Comparison of ENCODE assay signal across 8 cellular contexts in the genomic region with DNA sequence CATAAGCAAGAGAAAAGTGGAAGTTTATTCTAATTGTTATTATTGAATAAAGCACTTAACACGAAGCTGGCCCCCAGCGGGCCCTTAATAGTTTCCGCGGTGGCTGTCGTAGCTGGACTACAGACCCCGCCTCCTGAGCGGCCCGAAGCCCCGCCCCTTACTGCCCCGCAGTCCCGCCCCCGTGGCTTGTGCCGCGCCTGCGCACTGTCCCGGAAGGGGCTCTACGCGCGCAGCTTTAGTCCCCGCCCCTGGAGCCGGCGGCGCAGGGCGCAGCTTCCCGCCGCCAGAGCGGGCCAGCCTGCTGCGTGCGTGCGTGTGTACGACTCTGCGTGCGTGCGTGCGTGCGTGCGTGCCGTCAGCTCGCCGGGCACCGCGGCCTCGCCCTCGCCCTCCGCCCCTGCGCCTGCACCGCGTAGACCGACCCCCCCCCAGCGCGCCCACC. TPM values are rescaled to one million over a fixed set of nuclear protein-coding genes. Genes with fewer than 3 reads are reported as not detected.
DNase-seq lines count a peak whose midpoint lies in the region; ATAC-seq and TF ChIP-seq lines count a peak whose summit lies in the region.

A gene with protein sequence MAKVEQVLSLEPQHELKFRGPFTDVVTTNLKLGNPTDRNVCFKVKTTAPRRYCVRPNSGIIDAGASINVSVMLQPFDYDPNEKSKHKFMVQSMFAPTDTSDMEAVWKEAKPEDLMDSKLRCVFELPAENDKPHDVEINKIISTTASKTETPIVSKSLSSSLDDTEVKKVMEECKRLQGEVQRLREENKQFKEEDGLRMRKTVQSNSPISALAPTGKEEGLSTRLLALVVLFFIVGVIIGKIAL (plus strand): TSS at position 348 of the 442 bp plus-strand sequence. CDS start 231 bp downstream, outside the sequence.

- H3K79me2 ChIP-seq in SK-N-SH (ENCODE audit: insufficient read depth): peaks cover 48% of the 10 kb centered on the region

- POLR2A ChIA-PET in SK-N-SH (lab: Yijun Ruan, JAX): interaction anchor here (0.6 to 1.2 kb wide), 6 partner anchors 53 to 262 kb away, joined by 3 to 5 read pairs (median 4); a partner anchor contains a TSS

- TF ChIP-seq RAD21 in SK-N-SH (IDR thresholded peaks at IDR 0.05; ENCODE audit: low read length): no peak

- TF ChIP-seq EP300 in SK-N-SH (IDR thresholded peaks at IDR 0.05; ENCODE audit: borderline replicate concordance in 1 of 2, low read depth in 1 of 2, low read length in 1 of 2) (no peak), suprapubic skin (IDR thresholded peaks at IDR 0.05) (no peak)

- TF ChIP-seq CTCF in GM06990 (IDR thresholded peaks at IDR 0.05; ENCODE audit: insufficient read depth, low read length, poor library complexity, severe bottlenecking) (no peak), NB4 (IDR thresholded peaks at IDR 0.05; ENCODE audit: low read depth, low read length) (no peak), SK-N-SH (IDR thresholded peaks at IDR 0.05) (no peak), suprapubic skin (IDR thresholded peaks at IDR 0.05) (no peak)

- peak within 1 kb of the TSS; percentile 93 for H3K4me2 ChIP-seq in SK-N-SH

- H3K9ac ChIP-seq in SK-N-SH: peak within 1 kb of the TSS; percentile 92

- H3K4me3 ChIP-seq in GM06990 (replicated peaks; ENCODE audit: low read depth, low read length): peak within 1 kb of the TSS; percentile 95
- H3K4me3 ChIP-seq in NB4 (ENCODE audit: low read depth, low read length): peak within 1 kb of the TSS; percentile 93
- peak within 1 kb of the TSS; percentile 83 to 95 for H3K4me3 ChIP-seq in SK-N-SH (ENCODE audit: low read depth in 2 of 2, low read length in 1 of 2)
- peak within 1 kb of the TSS; percentile 69 for H3K4me3 ChIP-seq in suprapubic skin

- peak within 1 kb of the TSS; percentile 79 to 85 for H3K27ac ChIP-seq in SK-N-SH (ENCODE audit: low read depth in 2 of 2, low read length in 1 of 2)
- peak within 1 kb of the TSS; percentile 90 for H3K27ac ChIP-seq in suprapubic skin

- CTCF ChIA-PET in SK-N-SH (lab: Yijun Ruan, JAX): interaction anchor here (0.8 to 1.8 kb wide), 4 partner anchors 84 to 262 kb away, joined by 3 to 8 read pairs (median 4); a partner anchor contains a TSS

- peaks cover 8% of the 10 kb centered on the region for H4K20me1 ChIP-seq in SK-N-SH (ENCODE audit: insufficient read depth)

- peaks cover 21% of the 10 kb centered on the region for H3F3A ChIP-seq in SK-N-SH (replicated peaks; ENCODE audit: insufficient read depth)

- no peak for TF ChIP-seq POLR2A in NB4 (IDR thresholded peaks at IDR 0.05; ENCODE audit: extremely low read depth, insufficient read length)
- peak in 1 of 2 donors; percentile 64 for TF ChIP-seq POLR2A in suprapubic skin (IDR thresholded peaks at IDR 0.05)

- peak within 1 kb of the TSS; percentile 83 for H2AFZ ChIP-seq in SK-N-SH (ENCODE audit: low read depth)

- no peaks in the 10 kb centered on the region for H3K27me3 ChIP-seq in GM06990 (replicated peaks; ENCODE audit: control insufficient read depth, insufficient read depth, low read length)
- H3K27me3 ChIP-seq in SK-N-SH (ENCODE audit: insufficient read depth): no peaks in the 10 kb centered on the region
- H3K27me3 ChIP-seq in suprapubic skin: peaks cover 4% of the 10 kb centered on the region

- H3K36me3 ChIP-seq in GM06990 (ENCODE audit: control insufficient read depth, insufficient read depth, low read length) (peaks cover 2% of the 10 kb centered on the region), SK-N-SH (replicated peaks in 1 of 2; ENCODE audit: control insufficient read depth in 1 of 2, insufficient read depth in 2 of 2, low read length in 1 of 2) (peaks cover 11 to 22% of the 10 kb centered on the region in 2 experiments), suprapubic skin (no peaks in the 10 kb centered on the region)

- peak; percentile 95 for ATAC-seq in HG02571 (IDR thresholded peaks at IDR 0.05; ENCODE audit: unreplicated experiment)

- H3K4me1 ChIP-seq in SK-N-SH (ENCODE audit: control insufficient read depth in 1 of 2, insufficient read depth in 2 of 2, low read depth in 1 of 2, low read length in 1 of 2): peaks cover 11 to 17% of the 10 kb centered on the region in 2 experiments
- peaks cover 24% of the 10 kb centered on the region for H3K4me1 ChIP-seq in suprapubic skin

- DNase-seq in GM06990 (ENCODE audit: extremely low read depth, insufficient read length) (peak; percentile 97), NB4 (ENCODE audit: low read depth) (peak; percentile 97), SK-N-SH (peak; percentile 97), germinal center (ENCODE audit: low spot score) (peak; percentile 93), occipital lobe (lab: John Stamatoyannopoulos, UW) (peak; percentile 89), suprapubic skin (ENCODE audit: low spot score in 2 of 2) (peak; percentile 95 to 96)
- DNase-seq in activated naive CD4-positive, alpha-beta T cell treated with anti-CD3 and anti-CD28 coated beads, Interleukin-2, amount 50 U/mL, for 16 hours: peak; percentile 95

- H3K9me3 ChIP-seq in SK-N-SH: peaks cover 11% of the 10 kb centered on the region
- no peaks in the 10 kb centered on the region for H3K9me3 ChIP-seq in suprapubic skin

- no peaks in the 10 kb centered on the region for H3K9me2 ChIP-seq in SK-N-SH

- 2% methylated on average over 26 of the region's 51 CpGs for WGBS in SK-N-SH (ENCODE audit: low lambda C conversion rate)
- WGBS in suprapubic skin: 0% methylated on average over 16 of the region's 51 CpGs

TF ChIP-seq in SK-N-SH, 30 proteins besides CTCF, POLR2A, EP300 and RAD21 (continues in another document):
- TF ChIP-seq RFX5 (IDR thresholded peaks at IDR 0.05; ENCODE audit: low read length) (no peak), SMC3 (IDR thresholded peaks at IDR 0.05; ENCODE audit: low read depth, low read length) (no peak), YY1 (IDR thresholded peaks at IDR 0.05; ENCODE audit: low read depth) (no peak), GATA2 (CRISPR knock-in tag; IDR thresholded peaks at IDR 0.05) (no peak), FOXJ3 (CRISPR knock-in tag; IDR thresholded peaks at IDR 0.05) (no peak), TCF12 (IDR thresholded peaks at IDR 0.05) (no peak), JUND (IDR thresholded peaks at IDR 0.05) (no peak), CHD2 (IDR thresholded peaks at IDR 0.05; ENCODE audit: low read length, partially characterized antibody) (peak; percentile 16), TEAD4 (IDR thresholded peaks at IDR 0.05; ENCODE audit: borderline replicate concordance, insufficient read depth) (no peak), MEF2A (IDR thresholded peaks at IDR 0.05; ENCODE audit: borderline replicate concordance, low read depth) (no peak), FOXM1 (IDR thresholded peaks at IDR 0.05; ENCODE audit: low read depth) (no peak), EZH2phosphoT487 (IDR thresholded peaks at IDR 0.05; ENCODE audit: borderline replicate concordance, low read depth) (no peak), NFIC (IDR thresholded peaks at IDR 0.05; ENCODE audit: borderline replicate concordance) (no peak), POLR2AphosphoS5 (IDR thresholded peaks at IDR 0.05; ENCODE audit: low read depth, low read length) (peak; percentile 39; the same call in 1 of the 2 replicates), NRF1 (IDR thresholded peaks at IDR 0.05; ENCODE audit: low read depth, low read length) (peak; percentile 92)
- TF ChIP-seq, protein P1, sequence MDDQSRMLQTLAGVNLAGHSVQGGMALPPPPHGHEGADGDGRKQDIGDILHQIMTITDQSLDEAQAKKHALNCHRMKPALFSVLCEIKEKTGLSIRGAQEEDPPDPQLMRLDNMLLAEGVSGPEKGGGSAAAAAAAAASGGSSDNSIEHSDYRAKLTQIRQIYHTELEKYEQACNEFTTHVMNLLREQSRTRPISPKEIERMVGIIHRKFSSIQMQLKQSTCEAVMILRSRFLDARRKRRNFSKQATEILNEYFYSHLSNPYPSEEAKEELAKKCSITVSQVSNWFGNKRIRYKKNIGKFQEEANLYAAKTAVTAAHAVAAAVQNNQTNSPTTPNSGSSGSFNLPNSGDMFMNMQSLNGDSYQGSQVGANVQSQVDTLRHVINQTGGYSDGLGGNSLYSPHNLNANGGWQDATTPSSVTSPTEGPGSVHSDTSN (IDR thresholded peaks at IDR 0.05): no peak
- TF ChIP-seq, protein P2, sequence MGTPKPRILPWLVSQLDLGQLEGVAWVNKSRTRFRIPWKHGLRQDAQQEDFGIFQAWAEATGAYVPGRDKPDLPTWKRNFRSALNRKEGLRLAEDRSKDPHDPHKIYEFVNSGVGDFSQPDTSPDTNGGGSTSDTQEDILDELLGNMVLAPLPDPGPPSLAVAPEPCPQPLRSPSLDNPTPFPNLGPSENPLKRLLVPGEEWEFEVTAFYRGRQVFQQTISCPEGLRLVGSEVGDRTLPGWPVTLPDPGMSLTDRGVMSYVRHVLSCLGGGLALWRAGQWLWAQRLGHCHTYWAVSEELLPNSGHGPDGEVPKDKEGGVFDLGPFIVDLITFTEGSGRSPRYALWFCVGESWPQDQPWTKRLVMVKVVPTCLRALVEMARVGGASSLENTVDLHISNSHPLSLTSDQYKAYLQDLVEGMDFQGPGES (IDR thresholded peaks at IDR 0.05; ENCODE audit: low read depth, low read length): no peak
- TF ChIP-seq, protein P3, sequence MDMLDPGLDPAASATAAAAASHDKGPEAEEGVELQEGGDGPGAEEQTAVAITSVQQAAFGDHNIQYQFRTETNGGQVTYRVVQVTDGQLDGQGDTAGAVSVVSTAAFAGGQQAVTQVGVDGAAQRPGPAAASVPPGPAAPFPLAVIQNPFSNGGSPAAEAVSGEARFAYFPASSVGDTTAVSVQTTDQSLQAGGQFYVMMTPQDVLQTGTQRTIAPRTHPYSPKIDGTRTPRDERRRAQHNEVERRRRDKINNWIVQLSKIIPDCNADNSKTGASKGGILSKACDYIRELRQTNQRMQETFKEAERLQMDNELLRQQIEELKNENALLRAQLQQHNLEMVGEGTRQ (IDR thresholded peaks at IDR 0.05; ENCODE audit: borderline replicate concordance, low read depth, low read length): no peak
- TF ChIP-seq, protein P4, sequence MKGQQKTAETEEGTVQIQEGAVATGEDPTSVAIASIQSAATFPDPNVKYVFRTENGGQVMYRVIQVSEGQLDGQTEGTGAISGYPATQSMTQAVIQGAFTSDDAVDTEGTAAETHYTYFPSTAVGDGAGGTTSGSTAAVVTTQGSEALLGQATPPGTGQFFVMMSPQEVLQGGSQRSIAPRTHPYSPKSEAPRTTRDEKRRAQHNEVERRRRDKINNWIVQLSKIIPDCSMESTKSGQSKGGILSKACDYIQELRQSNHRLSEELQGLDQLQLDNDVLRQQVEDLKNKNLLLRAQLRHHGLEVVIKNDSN (IDR thresholded peaks at IDR 0.05; ENCODE audit: borderline replicate concordance, low read depth): no peak

RNA-seq across cellular contexts. Expression of the gene that starts here (rescaled TPM):
- polyA plus RNA-seq in SK-N-SH (2012; rRNA removed): 16.8 and 16.9 TPM in 2 replicates
- 21.7 and 25.1 TPM in 2 replicates for polyA plus RNA-seq in SK-N-SH (2012; cell fraction: cytosol; rRNA removed)
- 19.8 and 23.8 TPM in 2 replicates for polyA plus RNA-seq in SK-N-SH (2012; cell fraction: nucleus; rRNA removed)
- total RNA-seq in occipital lobe: 18.2 TPM
- total RNA-seq in suprapubic skin: 10 to 100 TPM; 10.9 to 20.4 (median 17.9) TPM

Comparison
In these comparisons a context has a peak if more than half of its experiments do, and no peak if none do; other contexts are left out.
1. Peak in every context shown above with its lines: DNase-seq, ATAC-seq, H3K4me3 ChIP-seq and H3K27ac ChIP-seq.